In the genomic region with DNA sequence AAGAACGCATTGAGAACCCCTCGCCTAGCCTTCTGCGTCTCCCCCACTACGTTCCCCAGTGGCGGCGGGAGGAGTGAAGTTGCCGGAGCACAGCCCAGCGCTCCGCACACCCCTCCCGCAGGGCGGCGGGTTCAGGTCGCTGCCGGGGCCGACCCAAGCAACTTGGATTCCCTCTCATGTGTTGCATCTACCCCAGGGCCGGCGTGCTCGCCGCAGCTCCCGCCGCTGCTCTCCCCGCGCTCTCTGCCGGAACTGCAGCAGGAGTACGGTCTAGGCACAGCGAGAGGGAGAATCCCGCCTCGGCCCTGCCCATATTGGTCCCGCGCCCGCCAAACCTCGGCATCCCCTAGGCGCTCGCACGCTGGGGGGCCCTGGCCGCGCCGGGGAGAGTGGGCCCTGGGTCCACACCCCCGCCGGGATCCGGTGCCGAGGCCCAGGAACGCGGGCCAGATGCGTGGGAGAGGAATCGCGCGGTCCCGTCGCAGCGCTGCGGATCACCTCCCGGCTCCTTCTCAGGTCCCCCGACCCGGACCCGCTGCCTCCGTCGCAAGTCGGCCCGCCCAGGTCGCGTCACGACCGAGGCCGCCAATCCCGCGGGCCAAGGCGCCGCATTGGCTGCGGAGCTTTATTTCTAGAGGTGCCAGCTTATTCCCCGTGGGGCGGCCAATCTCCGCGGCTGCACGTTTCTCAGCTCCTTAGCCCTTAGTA, we compare ENCODE assay signal across 1 cellular context.
A peak's percentile ranks its signal among the peaks of the same experiment; 100 is the strongest.
TF ChIP-seq lines count a peak whose summit lies in the region.

No MANE protein-coding gene starts in this region.

TF ChIP-seq in HepG2, 621 proteins besides CTCF, POLR2A, EP300 and RAD21 (continued from another document and continues in another):
- TF ChIP-seq, protein P1, sequence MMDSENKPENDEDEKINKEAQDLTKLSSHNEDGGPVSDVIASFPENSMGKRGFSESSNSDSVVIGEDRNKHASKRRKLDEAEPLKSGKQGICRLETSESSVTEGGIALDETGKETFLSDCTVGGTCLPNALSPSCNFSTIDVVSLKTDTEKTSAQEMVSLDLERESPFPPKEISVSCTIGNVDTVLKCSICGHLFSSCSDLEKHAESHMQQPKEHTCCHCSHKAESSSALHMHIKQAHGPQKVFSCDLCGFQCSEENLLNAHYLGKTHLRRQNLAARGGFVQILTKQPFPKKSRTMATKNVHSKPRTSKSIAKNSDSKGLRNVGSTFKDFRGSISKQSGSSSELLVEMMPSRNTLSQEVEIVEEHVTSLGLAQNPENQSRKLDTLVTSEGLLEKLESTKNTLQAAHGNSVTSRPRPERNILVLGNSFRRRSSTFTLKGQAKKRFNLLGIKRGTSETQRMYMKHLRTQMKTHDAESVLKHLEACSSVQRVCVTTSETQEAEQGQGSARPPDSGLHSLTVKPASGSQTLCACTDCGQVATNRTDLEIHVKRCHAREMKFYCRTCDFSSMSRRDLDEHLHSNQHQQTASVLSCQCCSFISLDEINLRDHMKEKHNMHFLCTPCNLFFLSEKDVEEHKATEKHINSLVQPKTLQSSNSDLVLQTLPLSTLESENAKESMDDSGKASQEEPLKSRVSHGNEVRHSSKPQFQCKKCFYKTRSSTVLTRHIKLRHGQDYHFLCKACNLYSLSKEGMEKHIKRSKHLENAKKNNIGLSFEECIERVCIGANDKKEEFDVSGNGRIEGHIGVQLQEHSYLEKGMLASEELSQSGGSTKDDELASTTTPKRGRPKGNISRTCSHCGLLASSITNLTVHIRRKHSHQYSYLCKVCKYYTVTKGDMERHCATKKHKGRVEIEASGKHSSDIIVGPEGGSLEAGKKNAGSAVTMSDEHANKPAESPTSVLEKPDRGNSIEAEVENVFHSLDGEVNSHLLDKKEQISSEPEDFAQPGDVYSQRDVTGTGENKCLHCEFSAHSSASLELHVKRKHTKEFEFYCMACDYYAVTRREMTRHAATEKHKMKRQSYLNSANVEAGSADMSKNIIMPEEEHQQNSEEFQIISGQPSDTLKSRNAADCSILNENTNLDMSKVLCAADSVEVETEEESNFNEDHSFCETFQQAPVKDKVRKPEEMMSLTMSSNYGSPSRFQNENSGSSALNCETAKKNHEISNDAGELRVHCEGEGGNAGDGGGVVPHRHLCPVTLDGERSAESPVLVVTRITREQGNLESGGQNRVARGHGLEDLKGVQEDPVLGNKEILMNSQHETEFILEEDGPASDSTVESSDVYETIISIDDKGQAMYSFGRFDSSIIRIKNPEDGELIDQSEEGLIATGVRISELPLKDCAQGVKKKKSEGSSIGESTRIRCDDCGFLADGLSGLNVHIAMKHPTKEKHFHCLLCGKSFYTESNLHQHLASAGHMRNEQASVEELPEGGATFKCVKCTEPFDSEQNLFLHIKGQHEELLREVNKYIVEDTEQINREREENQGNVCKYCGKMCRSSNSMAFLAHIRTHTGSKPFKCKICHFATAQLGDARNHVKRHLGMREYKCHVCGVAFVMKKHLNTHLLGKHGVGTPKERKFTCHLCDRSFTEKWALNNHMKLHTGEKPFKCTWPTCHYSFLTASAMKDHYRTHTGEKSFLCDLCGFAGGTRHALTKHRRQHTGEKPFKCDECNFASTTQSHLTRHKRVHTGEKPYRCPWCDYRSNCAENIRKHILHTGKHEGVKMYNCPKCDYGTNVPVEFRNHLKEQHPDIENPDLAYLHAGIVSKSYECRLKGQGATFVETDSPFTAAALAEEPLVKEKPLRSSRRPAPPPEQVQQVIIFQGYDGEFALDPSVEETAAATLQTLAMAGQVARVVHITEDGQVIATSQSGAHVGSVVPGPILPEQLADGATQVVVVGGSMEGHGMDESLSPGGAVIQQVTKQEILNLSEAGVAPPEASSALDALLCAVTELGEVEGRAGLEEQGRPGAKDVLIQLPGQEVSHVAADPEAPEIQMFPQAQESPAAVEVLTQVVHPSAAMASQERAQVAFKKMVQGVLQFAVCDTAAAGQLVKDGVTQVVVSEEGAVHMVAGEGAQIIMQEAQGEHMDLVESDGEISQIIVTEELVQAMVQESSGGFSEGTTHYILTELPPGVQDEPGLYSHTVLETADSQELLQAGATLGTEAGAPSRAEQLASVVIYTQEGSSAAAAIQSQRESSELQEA (CRISPR knock-in tag; IDR thresholded peaks at IDR 0.05; ENCODE audit: not compliant biosample characterization): no peak
- TF ChIP-seq, protein P2, sequence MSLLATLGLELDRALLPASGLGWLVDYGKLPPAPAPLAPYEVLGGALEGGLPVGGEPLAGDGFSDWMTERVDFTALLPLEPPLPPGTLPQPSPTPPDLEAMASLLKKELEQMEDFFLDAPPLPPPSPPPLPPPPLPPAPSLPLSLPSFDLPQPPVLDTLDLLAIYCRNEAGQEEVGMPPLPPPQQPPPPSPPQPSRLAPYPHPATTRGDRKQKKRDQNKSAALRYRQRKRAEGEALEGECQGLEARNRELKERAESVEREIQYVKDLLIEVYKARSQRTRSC (CRISPR knock-in tag; IDR thresholded peaks at IDR 0.05; ENCODE audit: low read depth): no peak
- TF ChIP-seq ZNF333 (CRISPR knock-in tag; IDR thresholded peaks at IDR 0.05; ENCODE audit: borderline replicate concordance) (peak; percentile 83; the same call in 1 of the 2 replicates), TSC22D2 (CRISPR knock-in tag; IDR thresholded peaks at IDR 0.05; ENCODE audit: borderline replicate concordance) (0 out of 2 replicates have a peak, but pooled peaks have one; percentile 4), CENPT (CRISPR knock-in tag; IDR thresholded peaks at IDR 0.05; ENCODE audit: low read depth) (no peak), AHR (CRISPR knock-in tag; IDR thresholded peaks at IDR 0.05) (no peak; the same call in 1 of the 2 replicates), CBX5 (CRISPR knock-in tag; IDR thresholded peaks at IDR 0.05; ENCODE audit: borderline replicate concordance) (no peak), ERF (CRISPR knock-in tag; IDR thresholded peaks at IDR 0.05) (no peak; the same call in 1 of the 2 replicates), NFE2L1 (CRISPR knock-in tag; IDR thresholded peaks at IDR 0.05; ENCODE audit: borderline replicate concordance) (no peak), PRPF4 (IDR thresholded peaks at IDR 0.05; ENCODE audit: low read depth, low read length, poor library complexity, severe bottlenecking) (no peak), DPF2 (CRISPR knock-in tag; IDR thresholded peaks at IDR 0.05; ENCODE audit: borderline replicate concordance, low read depth) (no peak), TEAD2 (CRISPR knock-in tag; IDR thresholded peaks at IDR 0.05) (no peak), DNMT3B (CRISPR knock-in tag; conservative IDR thresholded peaks at IDR 0.05) (no peak), SYNCRIP (IDR thresholded peaks at IDR 0.05; ENCODE audit: insufficient read depth, low read depth, low read length) (no peak), ZNF121 (CRISPR knock-in tag; IDR thresholded peaks at IDR 0.05) (no peak), FOXO1 (CRISPR knock-in tag; IDR thresholded peaks at IDR 0.05) (no peak), TBX3 (IDR thresholded peaks at IDR 0.05; ENCODE audit: borderline replicate concordance) (no peak), ZNF724P (CRISPR knock-in tag; IDR thresholded peaks at IDR 0.05; ENCODE audit: borderline replicate concordance) (no peak; the same call in 1 of the 2 replicates), ISL2 (CRISPR knock-in tag; IDR thresholded peaks at IDR 0.05) (no peak), GTF3A (CRISPR knock-in tag; conservative IDR thresholded peaks at IDR 0.05) (no peak; the same call in 1 of the 2 replicates), MEIS2 (CRISPR knock-in tag; IDR thresholded peaks at IDR 0.05) (no peak), HNF4A (CRISPR knock-in tag; IDR thresholded peaks at IDR 0.05) (no peak), MBD4 (IDR thresholded peaks at IDR 0.05; ENCODE audit: borderline replicate concordance, low read length) (no peak), SPEN (CRISPR knock-in tag; IDR thresholded peaks at IDR 0.05; ENCODE audit: low read depth) (no peak), ZNF619 (CRISPR knock-in tag; IDR thresholded peaks at IDR 0.05) (no peak), ADNP (CRISPR knock-in tag; IDR thresholded peaks at IDR 0.05) (no peak), ELF1 (CRISPR knock-in tag; IDR thresholded peaks at IDR 0.05) (no peak; the same call in 1 of the 2 replicates), SAP130 (CRISPR knock-in tag; IDR thresholded peaks at IDR 0.05; ENCODE audit: low read depth) (peak; percentile 43), ZNF652 (CRISPR knock-in tag; IDR thresholded peaks at IDR 0.05; ENCODE audit: borderline replicate concordance, low read depth) (no peak), JUND (CRISPR knock-in tag; IDR thresholded peaks at IDR 0.05) (no peak), ZKSCAN5 (CRISPR knock-in tag; IDR thresholded peaks at IDR 0.05) (no peak), ZFP36 (IDR thresholded peaks at IDR 0.05; ENCODE audit: borderline replicate concordance, low read depth, low read length, partially characterized antibody) (no peak), ZSCAN22 (CRISPR knock-in tag; IDR thresholded peaks at IDR 0.05) (peak; percentile 33; the same call in 1 of the 2 replicates), NR2F2 (IDR thresholded peaks at IDR 0.05; ENCODE audit: borderline replicate concordance, low read depth) (no peak), KLF11 (CRISPR knock-in tag; IDR thresholded peaks at IDR 0.05) (no peak), MYNN (CRISPR knock-in tag; IDR thresholded peaks at IDR 0.05; ENCODE audit: low read depth) (no peak), ZKSCAN1 (IDR thresholded peaks at IDR 0.05; ENCODE audit: low read length) (no peak), ZBTB1 (CRISPR knock-in tag; IDR thresholded peaks at IDR 0.05; ENCODE audit: borderline replicate concordance) (no peak), ZNF44 (CRISPR knock-in tag; IDR thresholded peaks at IDR 0.05) (no peak), ZNF343 (CRISPR knock-in tag; IDR thresholded peaks at IDR 0.05) (no peak)
- TF ChIP-seq, protein P3, sequence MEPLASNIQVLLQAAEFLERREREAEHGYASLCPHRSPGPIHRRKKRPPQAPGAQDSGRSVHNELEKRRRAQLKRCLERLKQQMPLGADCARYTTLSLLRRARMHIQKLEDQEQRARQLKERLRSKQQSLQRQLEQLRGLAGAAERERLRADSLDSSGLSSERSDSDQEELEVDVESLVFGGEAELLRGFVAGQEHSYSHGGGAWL (CRISPR knock-in tag; IDR thresholded peaks at IDR 0.05): no peak; the same call in 1 of the 2 replicates
- TF ChIP-seq, protein P4, sequence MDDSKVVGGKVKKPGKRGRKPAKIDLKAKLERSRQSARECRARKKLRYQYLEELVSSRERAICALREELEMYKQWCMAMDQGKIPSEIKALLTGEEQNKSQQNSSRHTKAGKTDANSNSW (CRISPR knock-in tag; IDR thresholded peaks at IDR 0.05; ENCODE audit: borderline replicate concordance): no peak
- TF ChIP-seq, protein P5, sequence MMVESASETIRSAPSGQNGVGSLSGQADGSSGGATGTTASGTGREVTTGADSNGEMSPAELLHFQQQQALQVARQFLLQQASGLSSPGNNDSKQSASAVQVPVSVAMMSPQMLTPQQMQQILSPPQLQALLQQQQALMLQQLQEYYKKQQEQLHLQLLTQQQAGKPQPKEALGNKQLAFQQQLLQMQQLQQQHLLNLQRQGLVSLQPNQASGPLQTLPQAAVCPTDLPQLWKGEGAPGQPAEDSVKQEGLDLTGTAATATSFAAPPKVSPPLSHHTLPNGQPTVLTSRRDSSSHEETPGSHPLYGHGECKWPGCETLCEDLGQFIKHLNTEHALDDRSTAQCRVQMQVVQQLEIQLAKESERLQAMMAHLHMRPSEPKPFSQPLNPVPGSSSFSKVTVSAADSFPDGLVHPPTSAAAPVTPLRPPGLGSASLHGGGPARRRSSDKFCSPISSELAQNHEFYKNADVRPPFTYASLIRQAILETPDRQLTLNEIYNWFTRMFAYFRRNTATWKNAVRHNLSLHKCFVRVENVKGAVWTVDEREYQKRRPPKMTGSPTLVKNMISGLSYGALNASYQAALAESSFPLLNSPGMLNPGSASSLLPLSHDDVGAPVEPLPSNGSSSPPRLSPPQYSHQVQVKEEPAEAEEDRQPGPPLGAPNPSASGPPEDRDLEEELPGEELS (CRISPR knock-in tag; IDR thresholded peaks at IDR 0.05): no peak
- TF ChIP-seq, protein P6, sequence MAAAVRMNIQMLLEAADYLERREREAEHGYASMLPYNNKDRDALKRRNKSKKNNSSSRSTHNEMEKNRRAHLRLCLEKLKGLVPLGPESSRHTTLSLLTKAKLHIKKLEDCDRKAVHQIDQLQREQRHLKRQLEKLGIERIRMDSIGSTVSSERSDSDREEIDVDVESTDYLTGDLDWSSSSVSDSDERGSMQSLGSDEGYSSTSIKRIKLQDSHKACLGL (CRISPR knock-in tag; IDR thresholded peaks at IDR 0.05): peak; percentile 69; the same call in 1 of the 2 replicates
- TF ChIP-seq, protein P7, sequence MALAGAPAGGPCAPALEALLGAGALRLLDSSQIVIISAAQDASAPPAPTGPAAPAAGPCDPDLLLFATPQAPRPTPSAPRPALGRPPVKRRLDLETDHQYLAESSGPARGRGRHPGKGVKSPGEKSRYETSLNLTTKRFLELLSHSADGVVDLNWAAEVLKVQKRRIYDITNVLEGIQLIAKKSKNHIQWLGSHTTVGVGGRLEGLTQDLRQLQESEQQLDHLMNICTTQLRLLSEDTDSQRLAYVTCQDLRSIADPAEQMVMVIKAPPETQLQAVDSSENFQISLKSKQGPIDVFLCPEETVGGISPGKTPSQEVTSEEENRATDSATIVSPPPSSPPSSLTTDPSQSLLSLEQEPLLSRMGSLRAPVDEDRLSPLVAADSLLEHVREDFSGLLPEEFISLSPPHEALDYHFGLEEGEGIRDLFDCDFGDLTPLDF (CRISPR knock-in tag; IDR thresholded peaks at IDR 0.05): no peak
- TF ChIP-seq, protein P8, sequence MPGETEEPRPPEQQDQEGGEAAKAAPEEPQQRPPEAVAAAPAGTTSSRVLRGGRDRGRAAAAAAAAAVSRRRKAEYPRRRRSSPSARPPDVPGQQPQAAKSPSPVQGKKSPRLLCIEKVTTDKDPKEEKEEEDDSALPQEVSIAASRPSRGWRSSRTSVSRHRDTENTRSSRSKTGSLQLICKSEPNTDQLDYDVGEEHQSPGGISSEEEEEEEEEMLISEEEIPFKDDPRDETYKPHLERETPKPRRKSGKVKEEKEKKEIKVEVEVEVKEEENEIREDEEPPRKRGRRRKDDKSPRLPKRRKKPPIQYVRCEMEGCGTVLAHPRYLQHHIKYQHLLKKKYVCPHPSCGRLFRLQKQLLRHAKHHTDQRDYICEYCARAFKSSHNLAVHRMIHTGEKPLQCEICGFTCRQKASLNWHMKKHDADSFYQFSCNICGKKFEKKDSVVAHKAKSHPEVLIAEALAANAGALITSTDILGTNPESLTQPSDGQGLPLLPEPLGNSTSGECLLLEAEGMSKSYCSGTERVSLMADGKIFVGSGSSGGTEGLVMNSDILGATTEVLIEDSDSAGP (CRISPR knock-in tag; IDR thresholded peaks at IDR 0.05; ENCODE audit: borderline replicate concordance): peak; percentile 74; the same call in 1 of the 2 replicates
- TF ChIP-seq, protein P9, sequence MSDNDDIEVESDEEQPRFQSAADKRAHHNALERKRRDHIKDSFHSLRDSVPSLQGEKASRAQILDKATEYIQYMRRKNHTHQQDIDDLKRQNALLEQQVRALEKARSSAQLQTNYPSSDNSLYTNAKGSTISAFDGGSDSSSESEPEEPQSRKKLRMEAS (IDR thresholded peaks at IDR 0.05): peak; percentile 58
- TF ChIP-seq, protein P10, sequence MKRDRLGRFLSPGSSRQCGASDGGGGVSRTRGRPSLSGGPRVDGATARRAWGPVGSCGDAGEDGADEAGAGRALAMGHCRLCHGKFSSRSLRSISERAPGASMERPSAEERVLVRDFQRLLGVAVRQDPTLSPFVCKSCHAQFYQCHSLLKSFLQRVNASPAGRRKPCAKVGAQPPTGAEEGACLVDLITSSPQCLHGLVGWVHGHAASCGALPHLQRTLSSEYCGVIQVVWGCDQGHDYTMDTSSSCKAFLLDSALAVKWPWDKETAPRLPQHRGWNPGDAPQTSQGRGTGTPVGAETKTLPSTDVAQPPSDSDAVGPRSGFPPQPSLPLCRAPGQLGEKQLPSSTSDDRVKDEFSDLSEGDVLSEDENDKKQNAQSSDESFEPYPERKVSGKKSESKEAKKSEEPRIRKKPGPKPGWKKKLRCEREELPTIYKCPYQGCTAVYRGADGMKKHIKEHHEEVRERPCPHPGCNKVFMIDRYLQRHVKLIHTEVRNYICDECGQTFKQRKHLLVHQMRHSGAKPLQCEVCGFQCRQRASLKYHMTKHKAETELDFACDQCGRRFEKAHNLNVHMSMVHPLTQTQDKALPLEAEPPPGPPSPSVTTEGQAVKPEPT (CRISPR knock-in tag; IDR thresholded peaks at IDR 0.05; ENCODE audit: low read depth): no peak
